ENCODE assay signal across 1 cellular context in genomic region chr4:164304861-164305260, GRCh38.
TF ChIP-seq lines count a peak whose summit lies in the region.

No MANE protein-coding gene starts in this region.

TF ChIP-seq in GM12878, 131 proteins besides CTCF, POLR2A, EP300 and RAD21 (continued from another document):
- TF ChIP-seq, protein P1, sequence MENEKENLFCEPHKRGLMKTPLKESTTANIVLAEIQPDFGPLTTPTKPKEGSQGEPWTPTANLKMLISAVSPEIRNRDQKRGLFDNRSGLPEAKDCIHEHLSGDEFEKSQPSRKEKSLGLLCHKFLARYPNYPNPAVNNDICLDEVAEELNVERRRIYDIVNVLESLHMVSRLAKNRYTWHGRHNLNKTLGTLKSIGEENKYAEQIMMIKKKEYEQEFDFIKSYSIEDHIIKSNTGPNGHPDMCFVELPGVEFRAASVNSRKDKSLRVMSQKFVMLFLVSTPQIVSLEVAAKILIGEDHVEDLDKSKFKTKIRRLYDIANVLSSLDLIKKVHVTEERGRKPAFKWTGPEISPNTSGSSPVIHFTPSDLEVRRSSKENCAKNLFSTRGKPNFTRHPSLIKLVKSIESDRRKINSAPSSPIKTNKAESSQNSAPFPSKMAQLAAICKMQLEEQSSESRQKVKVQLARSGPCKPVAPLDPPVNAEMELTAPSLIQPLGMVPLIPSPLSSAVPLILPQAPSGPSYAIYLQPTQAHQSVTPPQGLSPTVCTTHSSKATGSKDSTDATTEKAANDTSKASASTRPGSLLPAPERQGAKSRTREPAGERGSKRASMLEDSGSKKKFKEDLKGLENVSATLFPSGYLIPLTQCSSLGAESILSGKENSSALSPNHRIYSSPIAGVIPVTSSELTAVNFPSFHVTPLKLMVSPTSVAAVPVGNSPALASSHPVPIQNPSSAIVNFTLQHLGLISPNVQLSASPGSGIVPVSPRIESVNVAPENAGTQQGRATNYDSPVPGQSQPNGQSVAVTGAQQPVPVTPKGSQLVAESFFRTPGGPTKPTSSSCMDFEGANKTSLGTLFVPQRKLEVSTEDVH (IDR thresholded peaks at IDR 0.05; ENCODE audit: low read depth, partially characterized antibody): no peak
- TF ChIP-seq DPF2 (IDR thresholded peaks at IDR 0.05) (no peak), CBFB (IDR thresholded peaks at IDR 0.05; ENCODE audit: low read depth) (no peak), YBX1 (IDR thresholded peaks at IDR 0.05) (no peak), BMI1 (IDR thresholded peaks at IDR 0.05; ENCODE audit: borderline replicate concordance) (no peak), SUPT20H (IDR thresholded peaks at IDR 0.05; ENCODE audit: borderline replicate concordance, control insufficient read depth, low read depth, low read length) (no peak)
- TF ChIP-seq, protein P2, sequence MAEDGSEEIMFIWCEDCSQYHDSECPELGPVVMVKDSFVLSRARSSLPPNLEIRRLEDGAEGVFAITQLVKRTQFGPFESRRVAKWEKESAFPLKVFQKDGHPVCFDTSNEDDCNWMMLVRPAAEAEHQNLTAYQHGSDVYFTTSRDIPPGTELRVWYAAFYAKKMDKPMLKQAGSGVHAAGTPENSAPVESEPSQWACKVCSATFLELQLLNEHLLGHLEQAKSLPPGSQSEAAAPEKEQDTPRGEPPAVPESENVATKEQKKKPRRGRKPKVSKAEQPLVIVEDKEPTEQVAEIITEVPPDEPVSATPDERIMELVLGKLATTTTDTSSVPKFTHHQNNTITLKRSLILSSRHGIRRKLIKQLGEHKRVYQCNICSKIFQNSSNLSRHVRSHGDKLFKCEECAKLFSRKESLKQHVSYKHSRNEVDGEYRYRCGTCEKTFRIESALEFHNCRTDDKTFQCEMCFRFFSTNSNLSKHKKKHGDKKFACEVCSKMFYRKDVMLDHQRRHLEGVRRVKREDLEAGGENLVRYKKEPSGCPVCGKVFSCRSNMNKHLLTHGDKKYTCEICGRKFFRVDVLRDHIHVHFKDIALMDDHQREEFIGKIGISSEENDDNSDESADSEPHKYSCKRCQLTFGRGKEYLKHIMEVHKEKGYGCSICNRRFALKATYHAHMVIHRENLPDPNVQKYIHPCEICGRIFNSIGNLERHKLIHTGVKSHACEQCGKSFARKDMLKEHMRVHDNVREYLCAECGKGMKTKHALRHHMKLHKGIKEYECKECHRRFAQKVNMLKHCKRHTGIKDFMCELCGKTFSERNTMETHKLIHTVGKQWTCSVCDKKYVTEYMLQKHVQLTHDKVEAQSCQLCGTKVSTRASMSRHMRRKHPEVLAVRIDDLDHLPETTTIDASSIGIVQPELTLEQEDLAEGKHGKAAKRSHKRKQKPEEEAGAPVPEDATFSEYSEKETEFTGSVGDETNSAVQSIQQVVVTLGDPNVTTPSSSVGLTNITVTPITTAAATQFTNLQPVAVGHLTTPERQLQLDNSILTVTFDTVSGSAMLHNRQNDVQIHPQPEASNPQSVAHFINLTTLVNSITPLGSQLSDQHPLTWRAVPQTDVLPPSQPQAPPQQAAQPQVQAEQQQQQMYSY (CRISPR knock-in tag; IDR thresholded peaks at IDR 0.05): no peak
